Comparison of ENCODE assay signal across 23 cellular contexts in the genomic region with DNA sequence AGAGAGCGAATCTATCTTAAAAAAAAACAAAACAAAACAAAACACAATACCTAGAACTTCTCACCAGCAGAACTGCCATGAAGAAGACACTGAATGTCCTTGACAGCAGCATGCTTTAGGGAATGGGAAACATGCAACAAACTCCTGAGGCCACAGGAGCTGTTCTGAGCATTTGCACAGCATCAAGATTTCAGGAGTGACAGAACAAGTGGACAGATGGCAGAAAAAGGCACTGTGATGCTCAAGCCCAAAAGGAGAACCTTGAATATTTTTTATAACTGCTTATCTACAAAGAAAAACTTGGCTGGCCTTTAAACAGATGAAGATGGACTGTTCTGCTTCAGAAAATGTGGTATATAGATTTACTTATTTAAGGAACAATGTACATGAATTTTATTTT.
DNase-seq lines count a peak whose midpoint lies in the region; FAIRE-seq lines count a peak whose summit lies in the region.
"Had no signal": no experiment of that assay in that cellular context is flagged by ENCODE, and none has a peak within 500 bp of the region (broad histone marks: within the 10 kb centered on the region; RNA-seq: fewer than 3 reads in every experiment).

No MANE protein-coding gene starts in this region.

- H3K4me3 ChIP-seq in trophoblast cell (ENCODE audit: low read depth, low read length), result no peak overlapping the region
- H3K4me3 ChIP-seq: HAP-1 had no signal

- H3K79me2 ChIP-seq in trophoblast cell (ENCODE audit: control insufficient read depth, insufficient read depth, low read length, poor library complexity), result peaks cover 2% of the 10 kb centered on the region

- H4K8ac ChIP-seq in trophoblast cell (ENCODE audit: low read depth, low read length), result no peak overlapping the region

- H3K27me3 Mint-ChIP-seq in activated CD4-positive, alpha-beta T cell treated with anti-CD3 and anti-CD28 coated beads, Interleukin-2, amount 10 ng/mL, durations not matched to agents 24 days and 14 days, result no peaks in the 10 kb centered on the region

- no peak overlapping the region for H2BK120ac ChIP-seq in trophoblast cell (ENCODE audit: insufficient read depth, low read length, poor library complexity)

- H4K91ac ChIP-seq in trophoblast cell (ENCODE audit: low read depth, low read length), result no peak overlapping the region

- no peak overlapping the region for H2BK12ac ChIP-seq in trophoblast cell (ENCODE audit: low read length)

- H3K4me2 ChIP-seq in trophoblast cell (ENCODE audit: low read length), result no peak overlapping the region
- H3K4me2 ChIP-seq: SK-N-SH had no signal

- DNase-seq in NCI-H1694 treated with DMSO at 0.1 percent for 48 hours (lab: John Stamatoyannopoulos, UW) (peak; percentile 23), NCI-H1694 (lab: John Stamatoyannopoulos, UW) (no peak), G401 (ENCODE audit: low spot score) (peak; percentile 88), NCI-H69 (lab: John Stamatoyannopoulos, UW) (peak; percentile 67), trophoblast cell (no peak)
- DNase-seq in activated CD4-positive, alpha-beta T cell treated with anti-CD3 and anti-CD28 coated beads, Interleukin-2, amount 10 ng/mL, durations not matched to agents 24 days and 14 days, result no peak
- DNase-seq: Calu3; DMS79; EL; GF-D8; GOT3; HFFc6; KBM-7; NCI-H2081 treated with DMSO at 0.1 percent for 48 hours; NCI-H526 treated with DMSO at 0.1 percent for 48 hours; NK-92 treated with Interleukin-12 subunit alpha and Interleukin-12 subunit beta, amount 100 ng/mL, for 24 hours; PC-3; SK-N-SH; SW 1271 had no signal

- H3K4me3 Mint-ChIP-seq in activated CD4-positive, alpha-beta T cell treated with anti-CD3 and anti-CD28 coated beads, Interleukin-2, amount 10 ng/mL, durations not matched to agents 24 days and 14 days, result no peak overlapping the region
- H3K4me3 Mint-ChIP-seq: HFFc6 had no signal

- H3K9me3 ChIP-seq in trophoblast cell (ENCODE audit: insufficient read depth, low read depth, low read length), result no peaks in the 10 kb centered on the region
- H3K9me3 ChIP-seq: SK-N-SH had no signal

- H3K9ac ChIP-seq in trophoblast cell (ENCODE audit: low read length), result no peak overlapping the region
- H3K9ac ChIP-seq: SK-N-SH had no signal

- no peak overlapping the region for H3K27ac Mint-ChIP-seq in activated CD4-positive, alpha-beta T cell treated with anti-CD3 and anti-CD28 coated beads, Interleukin-2, amount 10 ng/mL, durations not matched to agents 24 days and 14 days
- H3K27ac Mint-ChIP-seq: HFFc6 had no signal

- in situ Hi-C loops in G401 (cut with HindIII; ENCODE audit: low sequenced_read_pairs), result no loop called here

- no peak overlapping the region for H3K14ac ChIP-seq in trophoblast cell (ENCODE audit: low read length)

- no CpG with 5 or more reads among the region's 1 CpG for WGBS in trophoblast cell (ENCODE audit: extremely low coverage, insufficient coverage, insufficient read length)

- no peak overlapping the region for H2AFZ ChIP-seq in trophoblast cell (ENCODE audit: insufficient read depth, low read length, poor library complexity)

- H3K36me3 ChIP-seq in trophoblast cell (ENCODE audit: control insufficient read depth in 1 of 2, insufficient read depth in 2 of 2, low read length in 2 of 2), result no peaks in the 10 kb centered on the region
- H3K36me3 ChIP-seq: HAP-1 had no signal

- H3K79me1 ChIP-seq in trophoblast cell (ENCODE audit: low read length), result peaks cover 5% of the 10 kb centered on the region

- no peak overlapping the region for H2BK5ac ChIP-seq in trophoblast cell (ENCODE audit: low read depth, low read length, poor library complexity)

- H3K4me1 ChIP-seq in trophoblast cell (ENCODE audit: control insufficient read depth in 1 of 2, insufficient read depth in 2 of 2, low read length in 2 of 2), result peaks cover 6 to 10% of the 10 kb centered on the region in 2 experiments

- H3K18ac ChIP-seq in trophoblast cell (ENCODE audit: low read length), result no peak overlapping the region

- no peaks in the 10 kb centered on the region for H3K27me3 ChIP-seq in trophoblast cell (ENCODE audit: insufficient read depth, low read length)

- peak; percentile 79 for FAIRE-seq in islet of Langerhans (lab: Jason Lieb, UNC)
- FAIRE-seq: GM12891, HTR-8/SVneo had no signal

- no peak overlapping the region for H3K27ac ChIP-seq in trophoblast cell (ENCODE audit: low read depth, low read length)

- intact Hi-C loops in activated CD4-positive, alpha-beta T cell treated with anti-CD3 and anti-CD28 coated beads, Interleukin-2, amount 10 ng/mL, durations not matched to agents 24 days and 14 days (cut with micrococcal nuclease), result no loop called here

- H4K12ac ChIP-seq in trophoblast cell (ENCODE audit: low read depth, low read length), result no peak overlapping the region

- H2AK5ac ChIP-seq in trophoblast cell (ENCODE audit: low read length), result no peak overlapping the region

- peaks cover 11% of the 10 kb centered on the region for H3K4me1 Mint-ChIP-seq in activated CD4-positive, alpha-beta T cell treated with anti-CD3 and anti-CD28 coated beads, Interleukin-2, amount 10 ng/mL, durations not matched to agents 24 days and 14 days

- no peaks in the 10 kb centered on the region for H3K9me3 Mint-ChIP-seq in activated CD4-positive, alpha-beta T cell treated with anti-CD3 and anti-CD28 coated beads, Interleukin-2, amount 10 ng/mL, durations not matched to agents 24 days and 14 days
- H3K9me3 Mint-ChIP-seq: HFFc6 had no signal

- peaks cover 23% of the 10 kb centered on the region for H3K36me3 Mint-ChIP-seq in activated CD4-positive, alpha-beta T cell treated with anti-CD3 and anti-CD28 coated beads, Interleukin-2, amount 10 ng/mL, durations not matched to agents 24 days and 14 days (ENCODE audit: low read depth)

- H3K4ac ChIP-seq in trophoblast cell (ENCODE audit: low read depth, low read length), result no peak overlapping the region

- no peak overlapping the region for H3K23ac ChIP-seq in trophoblast cell (ENCODE audit: low read length)

Comparison
In these comparisons a context has a peak if more than half of its experiments do, and no peak if none do; other contexts are left out.
1. DNase-seq: peak in NCI-H1694 treated with DMSO at 0.1 percent for 48 hours (single experiment), G401 (single experiment) and NCI-H69 (single experiment); none in NCI-H1694 (single experiment), activated CD4-positive, alpha-beta T cell treated with anti-CD3 and anti-CD28 coated beads, Interleukin-2, amount 10 ng/mL, durations not matched to agents 24 days and 14 days (single experiment) and trophoblast cell (0 of 2).